Comparison of ENCODE assay signal across 18 cellular contexts in the genomic region with DNA sequence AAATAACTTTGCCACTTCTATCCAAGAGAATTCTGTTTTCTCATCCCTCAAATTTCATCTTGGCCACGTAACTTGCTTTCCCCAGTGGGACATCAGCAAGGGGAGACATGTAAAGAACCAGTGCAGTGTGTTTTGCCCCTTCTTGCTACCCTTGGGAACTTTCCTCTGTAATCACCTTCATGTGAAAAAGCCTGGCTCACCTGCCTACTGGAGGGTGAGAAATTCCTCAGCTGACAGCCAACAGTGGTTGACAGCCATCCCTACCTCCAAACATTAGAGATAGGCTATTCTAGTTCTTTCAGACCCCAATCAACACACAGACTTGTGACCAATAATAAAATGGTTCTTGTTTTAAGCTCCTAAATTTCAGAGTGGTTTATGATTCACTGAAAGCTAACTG.
DNase-seq lines count a peak whose midpoint lies in the region; ATAC-seq, FAIRE-seq and TF ChIP-seq lines count a peak whose summit lies in the region.
"Had no signal": no experiment of that assay in that cellular context is flagged by ENCODE, and none has a peak within 500 bp of the region (broad histone marks: within the 10 kb centered on the region; RNA-seq: fewer than 3 reads in every experiment).

No MANE protein-coding gene starts in this region.

- no peaks in the 10 kb centered on the region for H3K9me3 ChIP-seq in Loucy (ENCODE audit: insufficient read depth, low read depth, low read length)
- H3K9me3 ChIP-seq: Caco-2, HAP-1 had no signal

- no peak for ATAC-seq in GM19467 (IDR thresholded peaks at IDR 0.05; ENCODE audit: unreplicated experiment)

- H2AFZ ChIP-seq in Loucy (ENCODE audit: low read length), result 0 out of 2 replicates have a peak overlapping the region, but pooled peaks have one; percentile 3

- no peaks in the 10 kb centered on the region for H3K27me3 ChIP-seq in Loucy (ENCODE audit: insufficient read depth, low read length, poor library complexity, severe bottlenecking)
- no peaks in the 10 kb centered on the region for H3K27me3 ChIP-seq in bronchial epithelial cell (ENCODE audit: control insufficient read depth, insufficient read depth, low read length)

- H3K9me2 ChIP-seq in Loucy (replicated peaks; ENCODE audit: low read depth, low read length), result no peaks in the 10 kb centered on the region

- H3K36me3 ChIP-seq in Loucy (ENCODE audit: insufficient read depth, low read length), result no peaks in the 10 kb centered on the region
- H3K36me3 ChIP-seq in bronchial epithelial cell (ENCODE audit: control insufficient read depth, insufficient read depth, low read length), result no peaks in the 10 kb centered on the region
- H3K36me3 ChIP-seq: HAP-1 had no signal

- no peak overlapping the region for H3K4me3 ChIP-seq in Loucy (ENCODE audit: low read length, poor library complexity, severe bottlenecking)
- H3K4me3 ChIP-seq in bronchial epithelial cell (ENCODE audit: low read depth, low read length), result no peak overlapping the region
- H3K4me3 ChIP-seq: HAP-1 had no signal

- H3F3A ChIP-seq in Loucy (ENCODE audit: low read depth), result no peaks in the 10 kb centered on the region

- TF ChIP-seq CTCF in Loucy (conservative IDR thresholded peaks at IDR 0.05; ENCODE audit: low read length) (no peak), bronchial epithelial cell (IDR thresholded peaks at IDR 0.05; ENCODE audit: insufficient read depth, low read length, severe bottlenecking) (no peak)

- peak overlapping the region; percentile 18 for H3K4me2 ChIP-seq in Loucy (ENCODE audit: low read depth, low read length, poor library complexity, severe bottlenecking)

- no peaks in the 10 kb centered on the region for H3K79me2 ChIP-seq in Loucy (ENCODE audit: insufficient read depth, low read length)

- no peaks in the 10 kb centered on the region for H4K20me1 ChIP-seq in Loucy (ENCODE audit: insufficient read depth, low read length, poor library complexity, severe bottlenecking)

- peaks cover 51% of the 10 kb centered on the region for H3K4me1 ChIP-seq in Loucy (ENCODE audit: insufficient read depth, low read length, poor library complexity, severe bottlenecking)
- H3K4me1 ChIP-seq: Caco-2 had no signal

- DNase-seq in bronchial epithelial cell (ENCODE audit: low read depth), result no peak
- peak; percentile 27 for DNase-seq in iPS-NIHi7 (ENCODE audit: extremely low spot score)
- no peak for DNase-seq in DMS79 treated with DMSO at 0.1 percent for 48 hours (lab: John Stamatoyannopoulos, UW)
- DNase-seq in COLO668 (lab: John Stamatoyannopoulos, UW; ENCODE audit: unreplicated experiment), result no peak
- DNase-seq in putamen (ENCODE audit: low spot score), result no peak
- DNase-seq: C1 segment of cervical spinal cord; Caco-2; CD4-positive, alpha-beta memory T cell; DMS153; GF-D8; GOT3; HFFc6 had no signal

- peak; percentile 40 for FAIRE-seq in bronchial epithelial cell (lab: Jason Lieb, UNC)
- FAIRE-seq: GM12891, GM18507, H54 had no signal

- peak overlapping the region; percentile 14 for H3K9ac ChIP-seq in Loucy (ENCODE audit: low read depth, low read length, poor library complexity, severe bottlenecking)
